Comparison of ENCODE assay signal across 14 cellular contexts in the genomic region with DNA sequence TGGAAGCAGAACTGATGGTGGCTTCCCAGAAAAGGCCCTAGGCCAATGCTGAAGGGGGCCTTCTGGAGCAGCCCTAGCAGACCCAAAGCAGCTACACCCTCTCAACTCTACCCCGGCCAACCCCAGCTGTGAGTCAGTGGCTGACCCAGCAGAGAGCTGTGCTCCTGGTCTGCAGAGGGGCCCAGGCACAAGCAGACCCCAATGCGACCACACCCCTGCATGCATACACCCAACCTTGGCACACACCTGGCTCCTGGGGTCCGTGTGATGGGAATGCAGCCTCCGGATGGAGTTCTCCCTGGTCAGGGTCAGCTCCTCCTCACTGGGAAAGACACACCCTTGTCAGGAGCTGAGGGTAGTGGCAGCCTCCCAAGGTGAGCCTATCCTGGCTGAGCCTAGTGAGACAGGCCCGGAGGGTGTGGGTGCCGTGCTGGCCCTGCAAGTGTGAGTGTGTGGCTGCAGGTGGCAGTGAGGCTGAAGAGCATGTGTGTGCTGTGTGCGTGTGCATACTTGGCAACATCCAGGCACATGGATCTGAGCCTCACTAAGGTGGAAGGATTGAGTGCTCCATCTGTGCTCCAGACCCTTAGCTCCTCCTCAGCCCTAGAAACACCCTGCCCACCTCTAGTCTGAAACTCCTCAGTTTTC. TPM values are rescaled to one million over a fixed set of nuclear protein-coding genes. Genes with fewer than 3 reads are reported as not detected.
DNase-seq lines count a peak whose midpoint lies in the region; ATAC-seq, FAIRE-seq and TF ChIP-seq lines count a peak whose summit lies in the region.
"Had no signal": no experiment of that assay in that cellular context is flagged by ENCODE, and none has a peak within 500 bp of the region (broad histone marks: within the 10 kb centered on the region; RNA-seq: fewer than 3 reads in every experiment).

No MANE protein-coding gene starts in this region.

- H3K36me3 Mint-ChIP-seq in T-helper 2 cell treated with Interferon-gamma antibody and Interleukin-4, amounts not matched to agents 5 μg/mL and 100 μg/mL, for 36 hours (ENCODE audit: low read depth): peaks cover 9% of the 10 kb centered on the region
- peaks cover 17% of the 10 kb centered on the region for H3K36me3 Mint-ChIP-seq in stimulated activated effector memory CD8-positive, alpha-beta T cell treated with anti-CD3 and anti-CD28 coated beads, Interleukin-12 subunit alpha, Interleukin-12 subunit beta, amount 100 ng/mL, for 72 hours
- H3K36me3 Mint-ChIP-seq: natural killer cell treated with Interleukin-12 subunit alpha and Interleukin-12 subunit beta and Interleukin-15 and Interleukin-18, amount 100 ng/mL, for 72 hours had no signal

- H3K36me3 ChIP-seq in colonic mucosa: no peaks in the 10 kb centered on the region
- no peaks in the 10 kb centered on the region for H3K36me3 ChIP-seq in SK-N-SH (replicated peaks in 1 of 2; ENCODE audit: control insufficient read depth in 1 of 2, insufficient read depth in 2 of 2, low read length in 1 of 2)
- H3K36me3 ChIP-seq: tibial nerve had no signal

- no peaks in the 10 kb centered on the region for H4K20me1 ChIP-seq in SK-N-SH (ENCODE audit: insufficient read depth)

- H3K4me2 ChIP-seq in SK-N-SH: no peak overlapping the region

- CTCF ChIA-PET in SK-N-SH (lab: Yijun Ruan, JAX): interaction anchor here (1.0 to 22.7 kb wide), 3 partner anchors 9 to 23 kb away, joined by 3 to 198 read pairs (median 3); a partner anchor contains a TSS

- ATAC-seq in stimulated activated effector memory CD8-positive, alpha-beta T cell treated with anti-CD3 and anti-CD28 coated beads, Interleukin-12 subunit alpha, Interleukin-12 subunit beta, amount 100 ng/mL, for 72 hours: no peak
- ATAC-seq: natural killer cell treated with Interleukin-12 subunit alpha and Interleukin-12 subunit beta and Interleukin-15 and Interleukin-18, amount 100 ng/mL, for 72 hours had no signal

- no peak for DNase-seq in T-helper 2 cell treated with Interferon-gamma antibody and Interleukin-4, amounts not matched to agents 5 μg/mL and 100 μg/mL, for 36 hours (ENCODE audit: low spot score)
- DNase-seq in T-helper 2 cell: no peak
- peak; percentile 49 for DNase-seq in colonic mucosa
- DNase-seq in stimulated activated effector memory CD8-positive, alpha-beta T cell treated with anti-CD3 and anti-CD28 coated beads, Interleukin-12 subunit alpha, Interleukin-12 subunit beta, amount 100 ng/mL, for 72 hours (ENCODE audit: low spot score in 2 of 2): no peak
- DNase-seq in H54 (ENCODE audit: insufficient read length, low spot score): no peak
- no peak for DNase-seq in SK-N-SH
- DNase-seq: Calu3, NCI-H1048, NCI-H446, T-helper 9 cell had no signal

- no peak for FAIRE-seq in H54 (lab: Jason Lieb, UNC)
- FAIRE-seq: RCC 7860 had no signal

- no peak for TF ChIP-seq EP300 in SK-N-SH (IDR thresholded peaks at IDR 0.05; ENCODE audit: borderline replicate concordance in 1 of 2, low read depth in 1 of 2, low read length in 1 of 2)

- peak overlapping the region; percentile 57 for H3K27ac Mint-ChIP-seq in T-helper 2 cell treated with Interferon-gamma antibody and Interleukin-4, amounts not matched to agents 5 μg/mL and 100 μg/mL, for 36 hours
- peak overlapping the region; percentile 27 for H3K27ac Mint-ChIP-seq in stimulated activated effector memory CD8-positive, alpha-beta T cell treated with anti-CD3 and anti-CD28 coated beads, Interleukin-12 subunit alpha, Interleukin-12 subunit beta, amount 100 ng/mL, for 72 hours

- TF ChIP-seq CTCF in colonic mucosa (IDR thresholded peaks at IDR 0.05) (no peak), SK-N-SH (IDR thresholded peaks at IDR 0.05) (no peak)

- no peaks in the 10 kb centered on the region for H3K27me3 ChIP-seq in colonic mucosa
- H3K27me3 ChIP-seq in SK-N-SH (ENCODE audit: insufficient read depth): no peaks in the 10 kb centered on the region
- H3K27me3 ChIP-seq: tibial nerve had no signal

- no peak overlapping the region for H3K4me3 Mint-ChIP-seq in T-helper 2 cell treated with Interferon-gamma antibody and Interleukin-4, amounts not matched to agents 5 μg/mL and 100 μg/mL, for 36 hours
- H3K4me3 Mint-ChIP-seq in stimulated activated effector memory CD8-positive, alpha-beta T cell treated with anti-CD3 and anti-CD28 coated beads, Interleukin-12 subunit alpha, Interleukin-12 subunit beta, amount 100 ng/mL, for 72 hours: no peak overlapping the region
- H3K4me3 Mint-ChIP-seq: natural killer cell treated with Interleukin-12 subunit alpha and Interleukin-12 subunit beta and Interleukin-15 and Interleukin-18, amount 100 ng/mL, for 72 hours had no signal

- H3K4me1 ChIP-seq in colonic mucosa (no peaks in the 10 kb centered on the region), SK-N-SH (ENCODE audit: control insufficient read depth in 1 of 2, insufficient read depth in 2 of 2, low read depth in 1 of 2, low read length in 1 of 2) (no peaks in the 10 kb centered on the region)
- H3K4me1 ChIP-seq: tibial nerve had no signal

- peaks cover 22% of the 10 kb centered on the region for H3K4me1 Mint-ChIP-seq in T-helper 2 cell treated with Interferon-gamma antibody and Interleukin-4, amounts not matched to agents 5 μg/mL and 100 μg/mL, for 36 hours (ENCODE audit: low read depth)
- peaks cover 47% of the 10 kb centered on the region for H3K4me1 Mint-ChIP-seq in stimulated activated effector memory CD8-positive, alpha-beta T cell treated with anti-CD3 and anti-CD28 coated beads, Interleukin-12 subunit alpha, Interleukin-12 subunit beta, amount 100 ng/mL, for 72 hours

- H3K9me3 Mint-ChIP-seq in T-helper 2 cell treated with Interferon-gamma antibody and Interleukin-4, amounts not matched to agents 5 μg/mL and 100 μg/mL, for 36 hours: no peaks in the 10 kb centered on the region
- H3K9me3 Mint-ChIP-seq in stimulated activated effector memory CD8-positive, alpha-beta T cell treated with anti-CD3 and anti-CD28 coated beads, Interleukin-12 subunit alpha, Interleukin-12 subunit beta, amount 100 ng/mL, for 72 hours: no peaks in the 10 kb centered on the region
- H3K9me3 Mint-ChIP-seq: natural killer cell treated with Interleukin-12 subunit alpha and Interleukin-12 subunit beta and Interleukin-15 and Interleukin-18, amount 100 ng/mL, for 72 hours had no signal

- H3K9ac ChIP-seq in colonic mucosa (ENCODE audit: low read depth in 2 of 2, low read length in 2 of 2): no peak overlapping the region
- H3K9ac ChIP-seq in SK-N-SH: no peak overlapping the region

- H3K27me3 Mint-ChIP-seq in T-helper 2 cell treated with Interferon-gamma antibody and Interleukin-4, amounts not matched to agents 5 μg/mL and 100 μg/mL, for 36 hours (ENCODE audit: low read depth): no peaks in the 10 kb centered on the region
- H3K27me3 Mint-ChIP-seq: natural killer cell treated with Interleukin-12 subunit alpha and Interleukin-12 subunit beta and Interleukin-15 and Interleukin-18, amount 100 ng/mL, for 72 hours had no signal

- no peak for TF ChIP-seq POLR2A in H54 (IDR thresholded peaks at IDR 0.05; ENCODE audit: low read depth, low read length)

- no peak overlapping the region for H2AFZ ChIP-seq in SK-N-SH (ENCODE audit: low read depth)

- H3F3A ChIP-seq in SK-N-SH (replicated peaks; ENCODE audit: insufficient read depth): no peaks in the 10 kb centered on the region

- no peaks in the 10 kb centered on the region for H3K9me2 ChIP-seq in SK-N-SH

- no peak overlapping the region for H3K27ac ChIP-seq in colonic mucosa
- no peak overlapping the region for H3K27ac ChIP-seq in SK-N-SH (ENCODE audit: low read depth in 2 of 2, low read length in 1 of 2)
- H3K27ac ChIP-seq: tibial nerve had no signal

- intact Hi-C loops in colonic mucosa (cut with DNase I): no loop called here

- 67% methylated on average over 1 of the region's 7 CpGs for WGBS in SK-N-SH (ENCODE audit: low lambda C conversion rate)

- POLR2A ChIA-PET in SK-N-SH (lab: Yijun Ruan, JAX): no interaction called here

- TF ChIP-seq RAD21 in SK-N-SH (IDR thresholded peaks at IDR 0.05; ENCODE audit: low read length): no peak

- H3K4me3 ChIP-seq in colonic mucosa (no peak overlapping the region), SK-N-SH (ENCODE audit: low read depth in 2 of 2, low read length in 1 of 2) (no peak overlapping the region)
- H3K4me3 ChIP-seq: tibial nerve had no signal

- no peaks in the 10 kb centered on the region for H3K9me3 ChIP-seq in colonic mucosa
- no peaks in the 10 kb centered on the region for H3K9me3 ChIP-seq in SK-N-SH
- H3K9me3 ChIP-seq: tibial nerve had no signal

- no peaks in the 10 kb centered on the region for H3K79me2 ChIP-seq in SK-N-SH (ENCODE audit: insufficient read depth)

TF ChIP-seq in SK-N-SH, 30 proteins besides CTCF, POLR2A, EP300 and RAD21 (continues in another document):
- TF ChIP-seq EZH2phosphoT487 (IDR thresholded peaks at IDR 0.05; ENCODE audit: borderline replicate concordance, low read depth) (no peak), YY1 (IDR thresholded peaks at IDR 0.05; ENCODE audit: low read depth) (no peak), GABPA (IDR thresholded peaks at IDR 0.05; ENCODE audit: low read depth) (no peak)
- TF ChIP-seq, protein P1, sequence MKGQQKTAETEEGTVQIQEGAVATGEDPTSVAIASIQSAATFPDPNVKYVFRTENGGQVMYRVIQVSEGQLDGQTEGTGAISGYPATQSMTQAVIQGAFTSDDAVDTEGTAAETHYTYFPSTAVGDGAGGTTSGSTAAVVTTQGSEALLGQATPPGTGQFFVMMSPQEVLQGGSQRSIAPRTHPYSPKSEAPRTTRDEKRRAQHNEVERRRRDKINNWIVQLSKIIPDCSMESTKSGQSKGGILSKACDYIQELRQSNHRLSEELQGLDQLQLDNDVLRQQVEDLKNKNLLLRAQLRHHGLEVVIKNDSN (IDR thresholded peaks at IDR 0.05; ENCODE audit: borderline replicate concordance, low read depth): no peak

RNA-seq across cellular contexts. Expression of a gene that starts 3.9 kb away (rescaled TPM):
- 1 to 10 TPM; 3.5 to 5.3 TPM for total RNA-seq in colonic mucosa
- polyA plus RNA-seq in SK-N-SH (2012; rRNA removed): 0.05 TPM in 1 of 2 replicates, not detected in the other
- 0.04 TPM in 2 replicates for polyA plus RNA-seq in SK-N-SH (2012; cell fraction: cytosol; rRNA removed)
- polyA plus RNA-seq in SK-N-SH (2012; cell fraction: nucleus; rRNA removed): 0.15 and 0.25 TPM in 2 replicates

RNA-seq across cellular contexts. Expression of a gene that starts 15.8 kb away (rescaled TPM):
- total RNA-seq in colonic mucosa: 1 to 10 TPM; 4.6 to 7.8 TPM
- 0.59 and 1.9 TPM in 2 replicates for polyA plus RNA-seq in SK-N-SH (2012; rRNA removed)
- polyA plus RNA-seq in SK-N-SH (2012; cell fraction: cytosol; rRNA removed): 1.0 and 1.2 TPM in 2 replicates
- polyA plus RNA-seq in SK-N-SH (2012; cell fraction: nucleus; rRNA removed): 0.39 and 0.99 TPM in 2 replicates
- total RNA-seq: natural killer cell treated with Interleukin-12 subunit alpha and Interleukin-12 subunit beta and Interleukin-15 and Interleukin-18, amount 100 ng/mL, for 72 hours; tibial nerve had no signal

RNA-seq across cellular contexts. Expression of a gene that starts 24.6 kb away (rescaled TPM):
- total RNA-seq in colonic mucosa: 10 to 100 TPM in 1 of 2 donors, 1 to 10 TPM in 1; 7.1 to 10.1 TPM
- 4.4 and 4.7 TPM in 2 replicates for polyA plus RNA-seq in SK-N-SH (2012; rRNA removed)
- 3.8 and 4.9 TPM in 2 replicates for polyA plus RNA-seq in SK-N-SH (2012; cell fraction: cytosol; rRNA removed)
- 11.9 and 12.4 TPM in 2 replicates for polyA plus RNA-seq in SK-N-SH (2012; cell fraction: nucleus; rRNA removed)

RNA-seq across cellular contexts. Expression of a gene that starts 27.8 kb away (rescaled TPM):
- total RNA-seq in colonic mucosa: 10 to 100 TPM; 63.6 TPM
- polyA plus RNA-seq in SK-N-SH (2012; rRNA removed): 43.1 and 61.9 TPM in 2 replicates
- 14.6 and 22.6 TPM in 2 replicates for polyA plus RNA-seq in SK-N-SH (2012; cell fraction: cytosol; rRNA removed)
- 204 and 232 TPM in 2 replicates for polyA plus RNA-seq in SK-N-SH (2012; cell fraction: nucleus; rRNA removed)

RNA-seq across cellular contexts. Expression of a gene that starts 34.8 kb away (rescaled TPM):
- total RNA-seq in colonic mucosa: 10 to 100 TPM; 74.7 to 87.8 TPM
- polyA plus RNA-seq in SK-N-SH (2012; rRNA removed): 80.7 and 93.9 TPM in 2 replicates
- 92.0 and 96.5 TPM in 2 replicates for polyA plus RNA-seq in SK-N-SH (2012; cell fraction: cytosol; rRNA removed)
- polyA plus RNA-seq in SK-N-SH (2012; cell fraction: nucleus; rRNA removed): 45.2 and 63.8 TPM in 2 replicates
- total RNA-seq: A172 had no signal
